ENCODE assay signal across 19 cellular contexts in the genomic region with DNA sequence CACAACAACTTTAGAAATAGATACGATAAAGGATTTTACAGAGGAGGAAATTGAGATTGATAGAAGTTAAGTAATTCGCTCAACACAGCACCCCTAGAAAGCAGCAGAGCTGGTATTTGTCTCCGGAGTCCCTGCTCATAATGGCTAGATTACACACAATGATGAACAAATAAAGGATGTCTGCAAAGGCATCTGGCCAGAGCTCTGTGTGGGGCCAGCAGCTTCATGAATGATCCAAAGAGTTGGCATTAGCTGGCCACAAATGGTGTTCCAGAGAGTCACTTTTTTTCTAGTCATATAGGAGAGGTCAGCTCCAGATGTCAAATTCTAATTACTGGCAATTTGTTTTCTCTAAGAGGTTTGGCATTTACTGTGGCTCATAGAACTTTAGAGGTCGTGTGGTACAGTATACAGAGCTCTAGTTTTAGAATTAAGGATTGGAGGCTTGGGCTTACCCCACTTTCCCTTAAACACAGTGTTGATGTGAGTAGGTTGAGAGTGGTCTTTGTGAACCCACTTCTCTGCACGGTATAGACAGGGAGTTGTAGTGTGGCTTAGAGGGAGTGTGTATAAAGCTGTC.
"Had no signal": no experiment of that assay in that cellular context is flagged by ENCODE, and none has a peak within 500 bp of the region (broad histone marks: within the 10 kb centered on the region; RNA-seq: fewer than 3 reads in every experiment).

No MANE protein-coding gene starts in this region.

- H3K4me1 ChIP-seq: breast epithelium, foreskin keratinocyte had no signal

- H3K36me3 ChIP-seq: breast epithelium, stomach, thoracic aorta had no signal

- DNase-seq: activated CD4-positive, alpha-beta memory T cell treated with anti-CD3 and anti-CD28 coated beads for 36 hours; activated CD4-positive, CD25-positive, alpha-beta regulatory T cell treated with anti-CD3 and anti-CD28 coated beads, Interleukin-2, amount 50 U/mL, for 72 hours; activated gamma-delta T cell treated with Interleukin-2 at 50 U/mL for 16 hours; activated naive CD8-positive, alpha-beta T cell treated with anti-CD3 and anti-CD28 coated beads for 36 hours; activated T-cell treated with anti-CD3 and anti-CD28 coated beads, Interleukin-2, amount 50 U/mL, for 48 hours; anterior cingulate cortex; endodermal cell; erythroblast; foreskin keratinocyte; head of caudate nucleus; left ventricle myocardium superior; mesenchymal stem cell; nephron progenitor cell; stimulated activated CD4-positive, alpha-beta T cell treated with anti-CD3 and anti-CD28 coated beads, Interleukin-4, amount 100 ng/mL, for 4 hours; stomach; T-helper 17 cell had no signal

- H3K27ac ChIP-seq: foreskin keratinocyte, stomach, thoracic aorta had no signal

- H3K9me3 ChIP-seq: breast epithelium, thoracic aorta had no signal

- H3K27me3 ChIP-seq: breast epithelium, foreskin keratinocyte, stomach had no signal

- ATAC-seq: foreskin keratinocyte, left ventricle myocardium superior, T-helper 17 cell had no signal

- H3K4me3 ChIP-seq: breast epithelium, skin epidermis, stomach, thoracic aorta had no signal
